ENCODE assay signal across 19 cellular contexts in genomic region chr6:97189767-97190166, GRCh38.
A peak's percentile ranks its signal among the peaks of the same experiment; 100 is the strongest.
DNase-seq lines count a peak whose midpoint lies in the region; ATAC-seq and TF ChIP-seq lines count a peak whose summit lies in the region.
"Had no signal": no experiment of that assay in that cellular context is flagged by ENCODE, and none has a peak within 500 bp of the region (broad histone marks: within the 10 kb centered on the region; RNA-seq: fewer than 3 reads in every experiment).

No MANE protein-coding gene starts in this region.

- CTCF ChIA-PET in RWPE1 (lab: Yijun Ruan, JAX), result no interaction called here

- H3K4me3 ChIP-seq in mesenchymal stem cell (ENCODE audit: insufficient read depth in 1 of 2, low read depth in 1 of 2, low read length in 2 of 2), result no peak overlapping the region
- H3K4me3 ChIP-seq: PC-9, upper lobe of left lung had no signal

- DNase-seq in AG08396 (ENCODE audit: low spot score) (peak; percentile 17), RWPE1 (ENCODE audit: low spot score) (peak; percentile 1), dedifferentiated amniotic fluid mesenchymal stem cell (ENCODE audit: extremely low spot score) (peak; percentile 52), mesenchymal stem cell (no peak), mesenteric fat pad (ENCODE audit: low spot score) (no peak), NCI-H2196 treated with DMSO at 0.1 percent for 48 hours (lab: John Stamatoyannopoulos, UW; ENCODE audit: unreplicated experiment) (no peak)
- DNase-seq: activated CD4-positive, alpha-beta T cell treated with anti-CD3 and anti-CD28 coated beads, Interleukin-2, amount 10 ng/mL, durations not matched to agents 24 days and 14 days; activated CD8-positive, alpha-beta memory T cell treated with anti-CD3 and anti-CD28 coated beads, Interleukin-2, amount 50 U/mL, for 4 hours; activated gamma-delta T cell; aorta; hypothalamus; NCI-H2029 treated with DMSO at 0.1 percent for 48 hours; PC-9; retina; T1000; upper lobe of left lung had no signal

- no peak overlapping the region for H2AK5ac ChIP-seq in mesenchymal stem cell (ENCODE audit: low read length, severe bottlenecking)

- H3K36me3 ChIP-seq in mesenchymal stem cell (ENCODE audit: control insufficient read depth in 1 of 2, insufficient read depth in 2 of 2, low read depth in 1 of 2, low read length in 2 of 2), result peaks cover 0 to 5% of the 10 kb centered on the region in 2 experiments
- H3K36me3 ChIP-seq: upper lobe of left lung had no signal

- H3K27ac ChIP-seq in RWPE1, result no peak overlapping the region
- H3K27ac ChIP-seq in mesenchymal stem cell (ENCODE audit: low read length, poor library complexity, severe bottlenecking), result peak overlapping the region; percentile 43
- H3K27ac ChIP-seq: PC-9, upper lobe of left lung had no signal

- TF ChIP-seq CTCF in RWPE1 (conservative IDR thresholded peaks at IDR 0.05; ENCODE audit: low read depth), result no peak

- no peak overlapping the region for H2AFZ ChIP-seq in mesenchymal stem cell (ENCODE audit: low read depth, low read length)
- H2AFZ ChIP-seq: PC-9 had no signal

- WGBS in mesenchymal stem cell, result no CpG with 5 or more reads among the region's 1 CpG

- POLR2A ChIA-PET in RWPE1 (lab: Yijun Ruan, JAX; ENCODE audit: low non-redundant PET), result no interaction called here

- no peaks in the 10 kb centered on the region for H3K4me1 ChIP-seq in mesenchymal stem cell (ENCODE audit: control insufficient read depth, insufficient read depth, low read depth, low read length)

- ATAC-seq in GM21786 (IDR thresholded peaks at IDR 0.05; ENCODE audit: unreplicated experiment) (no peak), GM18909 (IDR thresholded peaks at IDR 0.05; ENCODE audit: poor library complexity, unreplicated experiment) (no peak)
- ATAC-seq: HepG2 had no signal

- no peak overlapping the region for H4K8ac ChIP-seq in mesenchymal stem cell (ENCODE audit: low read length)

- no peaks in the 10 kb centered on the region for H3K27me3 ChIP-seq in mesenchymal stem cell (ENCODE audit: control insufficient read depth in 1 of 2, insufficient read depth in 1 of 2, low read length in 2 of 2)
- H3K27me3 ChIP-seq: upper lobe of left lung had no signal

- no peak overlapping the region for H3K4me2 ChIP-seq in mesenchymal stem cell (ENCODE audit: low read length, poor library complexity, severe bottlenecking)
- H3K4me2 ChIP-seq: PC-9 had no signal

- no peak overlapping the region for H4K91ac ChIP-seq in mesenchymal stem cell (ENCODE audit: low read length)

- peak overlapping the region; percentile 21 for H3K9ac ChIP-seq in mesenchymal stem cell (ENCODE audit: low read length)

- H3K18ac ChIP-seq in mesenchymal stem cell (ENCODE audit: low read depth in 1 of 2, low read length in 2 of 2), result no peak overlapping the region

- no peak overlapping the region for H3K14ac ChIP-seq in mesenchymal stem cell (ENCODE audit: low read length in 2 of 2)

- no peak overlapping the region for H2BK12ac ChIP-seq in mesenchymal stem cell (ENCODE audit: low read length in 2 of 2)

- no peaks in the 10 kb centered on the region for H3K9me3 ChIP-seq in mesenchymal stem cell (ENCODE audit: control insufficient read depth, low read length)
- H3K9me3 ChIP-seq: upper lobe of left lung had no signal

- no peak overlapping the region for H3K23ac ChIP-seq in mesenchymal stem cell (ENCODE audit: low read length in 2 of 2)

- H2BK120ac ChIP-seq in mesenchymal stem cell (ENCODE audit: low read depth, low read length), result no peak overlapping the region

- H3K4ac ChIP-seq in mesenchymal stem cell (ENCODE audit: low read depth in 1 of 2, low read length in 2 of 2), result no peak overlapping the region

- H2BK5ac ChIP-seq in mesenchymal stem cell (ENCODE audit: low read depth, low read length, poor library complexity, severe bottlenecking), result no peak overlapping the region

- peaks cover 2% of the 10 kb centered on the region for H3K79me1 ChIP-seq in mesenchymal stem cell (replicated peaks; ENCODE audit: low read length, poor library complexity, severe bottlenecking)

- no peak overlapping the region for H2BK15ac ChIP-seq in mesenchymal stem cell (ENCODE audit: low read depth, poor library complexity, severe bottlenecking)

Comparison
In these comparisons a context has a peak if more than half of its experiments do, and no peak if none do; other contexts are left out.
1. DNase-seq: peak in AG08396 (single experiment), RWPE1 (single experiment) and dedifferentiated amniotic fluid mesenchymal stem cell (single experiment); none in mesenchymal stem cell (single experiment), mesenteric fat pad (single experiment) and NCI-H2196 treated with DMSO at 0.1 percent for 48 hours (single experiment).